In the genomic region with DNA sequence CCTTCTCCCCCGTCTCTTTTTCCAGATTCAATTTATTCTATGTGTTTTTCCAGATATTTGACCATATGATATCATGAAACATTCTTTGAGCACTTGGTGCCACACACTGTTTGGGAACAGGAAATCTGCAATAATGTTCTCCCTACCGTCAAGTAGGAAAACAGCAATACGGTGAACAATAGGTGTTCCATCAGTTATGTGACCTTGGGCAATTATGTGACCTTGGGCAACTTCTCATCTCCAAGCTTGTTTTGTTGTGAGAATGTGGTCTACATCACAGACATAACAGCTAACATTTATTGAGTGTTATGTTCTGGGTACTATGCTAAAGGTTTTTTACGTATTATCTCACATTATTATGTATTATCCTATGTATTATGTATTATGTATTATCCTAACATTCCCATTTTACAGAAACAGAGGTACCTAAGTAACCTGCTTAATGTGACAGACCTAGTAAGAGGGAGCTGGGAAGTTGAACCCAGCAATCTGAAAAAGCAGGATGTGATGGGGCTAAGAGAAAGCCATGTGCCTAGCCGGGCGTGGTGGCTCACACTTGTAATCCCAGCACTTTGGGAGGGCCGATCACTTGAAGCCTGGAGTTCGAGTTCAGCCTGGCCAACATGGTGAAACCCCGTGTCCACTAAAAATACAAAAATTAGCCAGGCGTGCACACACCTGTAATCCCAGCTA, we compare ENCODE assay signal across 9 cellular contexts. TPM values are rescaled to one million over a fixed set of nuclear protein-coding genes. Genes with fewer than 3 reads are reported as not detected.
DNase-seq lines count a peak whose midpoint lies in the region; ATAC-seq, FAIRE-seq and TF ChIP-seq lines count a peak whose summit lies in the region.
"Had no signal": no experiment of that assay in that cellular context is flagged by ENCODE, and none has a peak within 500 bp of the region (broad histone marks: within the 10 kb centered on the region; RNA-seq: fewer than 3 reads in every experiment).

No MANE protein-coding gene starts in this region.

- DNase-seq in activated T-cell treated with anti-CD3 and anti-CD28 coated beads, Interleukin-2, amount 50 U/mL, for 24 hours, result no peak
- DNase-seq in activated T-cell treated with anti-CD3 and anti-CD28 coated beads for 4 hours (no peak), kidney (no peak), thoracic aorta (ENCODE audit: low spot score) (no peak), NCI-H2171 treated with DMSO at 0.1 percent for 48 hours (lab: John Stamatoyannopoulos, UW) (no peak), SHP77 treated with DMSO at 0.1 percent for 48 hours (lab: John Stamatoyannopoulos, UW) (no peak)

- TF ChIP-seq CTCF in kidney (IDR thresholded peaks at IDR 0.05; ENCODE audit: borderline replicate concordance, extremely low read depth, insufficient read depth) (no peak), thoracic aorta (IDR thresholded peaks at IDR 0.05) (no peak)

- H3K36me3 ChIP-seq in kidney (ENCODE audit: control insufficient read depth in 1 of 2, insufficient read depth in 2 of 2, low read length in 2 of 2) (peaks cover 0 to 3% of the 10 kb centered on the region in 2 donors), thoracic aorta (no peaks in the 10 kb centered on the region)

- no peaks in the 10 kb centered on the region for H3K27me3 Mint-ChIP-seq in activated T-cell treated with anti-CD3 and anti-CD28 coated beads, Interleukin-2, amount 50 U/mL, for 24 hours
- no peaks in the 10 kb centered on the region for H3K27me3 Mint-ChIP-seq in activated T-helper 17 cell treated with anti-CD3 and anti-CD28 coated beads, Interleukin-2, amount 50 U/mL, for 72 hours

- peaks cover 52% of the 10 kb centered on the region for H3K36me3 Mint-ChIP-seq in activated T-cell treated with anti-CD3 and anti-CD28 coated beads, Interleukin-2, amount 50 U/mL, for 24 hours (ENCODE audit: low read depth)
- H3K36me3 Mint-ChIP-seq in activated T-helper 17 cell treated with anti-CD3 and anti-CD28 coated beads, Interleukin-2, amount 50 U/mL, for 72 hours (ENCODE audit: low read depth), result peaks cover 55% of the 10 kb centered on the region

- no peaks in the 10 kb centered on the region for H3K27me3 ChIP-seq in thoracic aorta (replicated peaks; ENCODE audit: insufficient read depth)

- FAIRE-seq in kidney (lab: Jason Lieb, UNC), result no peak
- FAIRE-seq: G401.6 had no signal

- intact Hi-C loops in kidney (cut with DNase I), result no loop called here

- H3K27ac Mint-ChIP-seq in activated T-cell treated with anti-CD3 and anti-CD28 coated beads, Interleukin-2, amount 50 U/mL, for 24 hours, result peak overlapping the region; percentile 99
- peak overlapping the region; percentile 97 for H3K27ac Mint-ChIP-seq in activated T-helper 17 cell treated with anti-CD3 and anti-CD28 coated beads, Interleukin-2, amount 50 U/mL, for 72 hours

- ATAC-seq in activated T-helper 17 cell treated with anti-CD3 and anti-CD28 coated beads, Interleukin-2, amount 50 U/mL, for 72 hours (replicated peaks), result no peak
- ATAC-seq in thoracic aorta (ENCODE audit: insufficient number of reproducible peaks, low FRiP score, low read depth) (no peak), GM21528 (IDR thresholded peaks at IDR 0.05; ENCODE audit: low FRiP score, unreplicated experiment) (no peak)

- H3K4me3 ChIP-seq in kidney (ENCODE audit: low read length in 2 of 2), result peak overlapping the region; percentile 92 to 98
- H3K4me3 ChIP-seq in thoracic aorta, result peak overlapping the region; percentile 80

- H3K9me3 ChIP-seq in kidney (ENCODE audit: control insufficient read depth in 1 of 2, low read length in 2 of 2) (no peaks in the 10 kb centered on the region), thoracic aorta (no peaks in the 10 kb centered on the region)

- H3K27ac ChIP-seq in kidney (ENCODE audit: low read depth in 2 of 2, low read length in 2 of 2) (no peak overlapping the region), thoracic aorta (peak overlapping the region; percentile 93 to 95)

- no peaks in the 10 kb centered on the region for H3K9me3 Mint-ChIP-seq in activated T-cell treated with anti-CD3 and anti-CD28 coated beads, Interleukin-2, amount 50 U/mL, for 24 hours
- no peaks in the 10 kb centered on the region for H3K9me3 Mint-ChIP-seq in activated T-helper 17 cell treated with anti-CD3 and anti-CD28 coated beads, Interleukin-2, amount 50 U/mL, for 72 hours

- peak overlapping the region; percentile 54 to 96 for H3K9ac ChIP-seq in kidney (ENCODE audit: low read length in 2 of 2)

- H3K4me1 ChIP-seq in kidney (ENCODE audit: control insufficient read depth in 1 of 2, insufficient read depth in 1 of 2, low read depth in 1 of 2, low read length in 2 of 2) (peaks cover 6 to 9% of the 10 kb centered on the region in 2 donors), thoracic aorta (ENCODE audit: control insufficient read depth in 1 of 2, low read depth in 2 of 2) (peaks cover 23 to 39% of the 10 kb centered on the region in 2 donors)

- H3K4me1 Mint-ChIP-seq in activated T-cell treated with anti-CD3 and anti-CD28 coated beads, Interleukin-2, amount 50 U/mL, for 24 hours (ENCODE audit: low read depth), result peaks cover 47% of the 10 kb centered on the region
- H3K4me1 Mint-ChIP-seq in activated T-helper 17 cell treated with anti-CD3 and anti-CD28 coated beads, Interleukin-2, amount 50 U/mL, for 72 hours, result peaks cover 27% of the 10 kb centered on the region

- H3K4me3 Mint-ChIP-seq in activated T-cell treated with anti-CD3 and anti-CD28 coated beads, Interleukin-2, amount 50 U/mL, for 24 hours, result peak overlapping the region; percentile 99
- peak overlapping the region; percentile 96 for H3K4me3 Mint-ChIP-seq in activated T-helper 17 cell treated with anti-CD3 and anti-CD28 coated beads, Interleukin-2, amount 50 U/mL, for 72 hours

RNA-seq across cellular contexts. Expression of a gene that starts 1.2 kb away (rescaled TPM):
- 10 to 100 TPM; 49.4 to 52.4 TPM for total RNA-seq in activated T-helper 17 cell treated with anti-CD3 and anti-CD28 coated beads, Interleukin-2, amount 50 U/mL, for 72 hours
- total RNA-seq in kidney, result 81.5 TPM
- 25.4 TPM for polyA plus RNA-seq in kidney (ENCODE audit: insufficient read depth, low read depth, low replicate concordance)
- 10 to 100 TPM; 51.3 to 65.3 TPM for total RNA-seq in thoracic aorta

RNA-seq across cellular contexts. Expression of a gene that starts 48.4 kb away (rescaled TPM):
- 100 to 1,000 TPM; 142 to 179 TPM for total RNA-seq in activated T-helper 17 cell treated with anti-CD3 and anti-CD28 coated beads, Interleukin-2, amount 50 U/mL, for 72 hours
- total RNA-seq in kidney (401 TPM), thoracic aorta (100 to 1,000 TPM; 258 to 342 TPM)
- polyA plus RNA-seq in kidney (ENCODE audit: insufficient read depth, low read depth, low replicate concordance), result 222 TPM

RNA-seq across cellular contexts. Expression of a gene that starts 58.6 kb away (rescaled TPM):
- 1 to 10 TPM; 2.2 to 3.7 TPM for total RNA-seq in activated T-helper 17 cell treated with anti-CD3 and anti-CD28 coated beads, Interleukin-2, amount 50 U/mL, for 72 hours
- total RNA-seq in kidney, result 6.7 TPM
- 11.9 TPM for polyA plus RNA-seq in kidney (ENCODE audit: insufficient read depth, low read depth, low replicate concordance)
- total RNA-seq in thoracic aorta, result 1 to 10 TPM in 1 of 2 donors, under 1 TPM in 1; 0.27 to 1.1 TPM

Comparison
In these comparisons a context has a peak if more than half of its experiments do, and no peak if none do; other contexts are left out.
1. H3K27ac ChIP-seq: peak in thoracic aorta (2 of 2); none in kidney (0 of 2).